In genomic region chr5:149079883-149080282, GRCh38 we compare ENCODE assay signal across 1 cellular context.
TF ChIP-seq lines count a peak whose summit lies in the region.

No MANE protein-coding gene starts in this region.

TF ChIP-seq in K562, 482 proteins besides CTCF, POLR2A, EP300 and RAD21 (continued from another document and continues in another):
- TF ChIP-seq STAT6 (CRISPR knock-in tag; IDR thresholded peaks at IDR 0.05), result no peak
- no peak for TF ChIP-seq HDGF (IDR thresholded peaks at IDR 0.05)
- no peak for TF ChIP-seq PBX2 (CRISPR knock-in tag; IDR thresholded peaks at IDR 0.05; ENCODE audit: low read depth)
- no peak for TF ChIP-seq PBX2 (tag; conservative IDR thresholded peaks at IDR 0.05; ENCODE audit: low read depth)
- no peak for TF ChIP-seq JUND (IDR thresholded peaks at IDR 0.05; ENCODE audit: borderline replicate concordance, low read depth, low read length)
- no peak for TF ChIP-seq JUND (tag; IDR thresholded peaks at IDR 0.05; ENCODE audit: borderline replicate concordance, low read depth, low read length)
- 0 out of 2 replicates have a peak, but pooled peaks have one; percentile 59 for TF ChIP-seq CHAMP1 (IDR thresholded peaks at IDR 0.05)
- peak; percentile 90; the same call in 1 of the 2 replicates for TF ChIP-seq SMARCC2 (IDR thresholded peaks at IDR 0.05; ENCODE audit: low read depth)
- TF ChIP-seq SP2 (IDR thresholded peaks at IDR 0.05; ENCODE audit: extremely low read depth, low read depth, low read length, poor library complexity, severe bottlenecking), result no peak
- TF ChIP-seq E2F6 (IDR thresholded peaks at IDR 0.05; ENCODE audit: borderline replicate concordance in 1 of 2, extremely low read depth in 1 of 2, insufficient read depth in 1 of 2, insufficient read length in 1 of 2, low read depth in 1 of 2, low read length in 1 of 2, poor library complexity in 1 of 2, severe bottlenecking in 1 of 2), result no peak
- TF ChIP-seq NR2F6 (CRISPR knock-in tag; IDR thresholded peaks at IDR 0.05), result no peak
- TF ChIP-seq FOXM1 (IDR thresholded peaks at IDR 0.05; ENCODE audit: low read depth), result peak; percentile 61; the same call in 1 of the 2 replicates
- no peak for TF ChIP-seq FOXM1 (CRISPR knock-in tag; IDR thresholded peaks at IDR 0.05; ENCODE audit: low read depth)
- TF ChIP-seq ZNF668 (CRISPR knock-in tag; IDR thresholded peaks at IDR 0.05), result no peak
- TF ChIP-seq ZNF518B (CRISPR knock-in tag; IDR thresholded peaks at IDR 0.05), result no peak
- no peak for TF ChIP-seq XRCC4 (IDR thresholded peaks at IDR 0.05; ENCODE audit: extremely low read depth, insufficient read depth, insufficient read length)
- TF ChIP-seq ZEB2 (IDR thresholded peaks at IDR 0.05), result no peak
- no peak for TF ChIP-seq GTF3C2 (IDR thresholded peaks at IDR 0.05; ENCODE audit: borderline replicate concordance, extremely low read depth, insufficient read length)
- no peak for TF ChIP-seq FUS (optimal IDR thresholded peaks at IDR 0.05; ENCODE audit: low read depth, low read length)
- TF ChIP-seq RBM17 (IDR thresholded peaks at IDR 0.05; ENCODE audit: borderline replicate concordance, low read depth, low read length), result no peak
- TF ChIP-seq ZNF140 (CRISPR knock-in tag; IDR thresholded peaks at IDR 0.05), result no peak
- no peak for TF ChIP-seq PHF20 (IDR thresholded peaks at IDR 0.05; ENCODE audit: partially characterized antibody)
- no peak for TF ChIP-seq ZNF384 (IDR thresholded peaks at IDR 0.05; ENCODE audit: low read depth, low read length)
- no peak for TF ChIP-seq ZNF57 (CRISPR knock-in tag; IDR thresholded peaks at IDR 0.05)
- TF ChIP-seq HNRNPUL1 (IDR thresholded peaks at IDR 0.05; ENCODE audit: low read length), result no peak
- no peak for TF ChIP-seq DACH1 (IDR thresholded peaks at IDR 0.05; ENCODE audit: partially characterized antibody)
- TF ChIP-seq ZNF609 (CRISPR knock-in tag; IDR thresholded peaks at IDR 0.05; ENCODE audit: borderline replicate concordance), result no peak
- no peak for TF ChIP-seq ELF1 (tag; IDR thresholded peaks at IDR 0.05)
- no peak for TF ChIP-seq ZNF778 (CRISPR knock-in tag; IDR thresholded peaks at IDR 0.05)
- TF ChIP-seq TCF3 (CRISPR knock-in tag; IDR thresholded peaks at IDR 0.05), result 0 out of 2 replicates have a peak, but pooled peaks have one; percentile 9
- no peak for TF ChIP-seq STAG1 (CRISPR knock-in tag; IDR thresholded peaks at IDR 0.05; ENCODE audit: borderline replicate concordance)
- no peak for TF ChIP-seq XRCC3 (IDR thresholded peaks at IDR 0.05)
- no peak for TF ChIP-seq MCM5 (IDR thresholded peaks at IDR 0.05; ENCODE audit: low read depth)
- TF ChIP-seq HNRNPLL (IDR thresholded peaks at IDR 0.05; ENCODE audit: low read depth, low read length, poor library complexity, severe bottlenecking), result no peak
- no peak for TF ChIP-seq DLX4 (CRISPR knock-in tag; IDR thresholded peaks at IDR 0.05)
- no peak for TF ChIP-seq MLLT1 (IDR thresholded peaks at IDR 0.05)
- TF ChIP-seq HIVEP1 (CRISPR knock-in tag; IDR thresholded peaks at IDR 0.05), result no peak
- TF ChIP-seq PYGO2 (tag; IDR thresholded peaks at IDR 0.05), result peak; percentile 62; the same call in 1 of the 2 replicates
- TF ChIP-seq PRMT5 (CRISPR knock-in tag; IDR thresholded peaks at IDR 0.05), result no peak
